Comparison of ENCODE assay signal across 18 cellular contexts in the genomic region with DNA sequence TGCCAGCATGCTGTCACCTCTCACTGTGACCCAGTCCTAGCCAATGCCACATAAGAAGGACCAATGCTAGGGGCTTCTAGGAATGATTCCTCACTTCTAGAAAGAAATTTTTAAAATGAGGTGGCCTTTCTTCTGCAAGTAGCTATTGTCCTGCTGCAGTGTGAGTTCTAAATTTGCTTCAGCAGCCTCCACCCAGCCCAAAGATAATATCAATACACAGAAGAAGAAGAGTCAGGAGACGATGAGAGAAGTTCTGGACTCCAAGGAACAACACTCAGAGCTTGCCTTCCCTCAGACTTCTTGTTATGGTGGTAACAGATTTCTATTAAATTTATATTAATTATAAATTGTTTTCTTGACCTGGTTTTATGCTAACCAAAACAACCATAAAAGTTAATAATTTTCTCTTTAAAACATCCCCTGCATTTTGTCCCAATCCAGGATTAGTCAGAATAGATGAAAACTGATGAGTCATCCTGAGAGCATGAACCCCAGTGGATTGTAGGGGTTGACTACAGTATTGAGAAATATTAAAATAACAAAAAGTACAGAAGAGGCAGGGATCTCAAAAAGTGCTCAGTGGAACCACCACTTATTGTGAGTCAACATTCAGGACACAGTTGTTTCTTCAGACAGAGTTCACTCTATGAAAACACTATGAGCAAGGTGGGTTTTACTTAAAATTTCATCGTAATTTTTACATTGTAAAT. TPM values are rescaled to one million over a fixed set of nuclear protein-coding genes. Genes with fewer than 3 reads are reported as not detected.
A peak's percentile ranks its signal among the peaks of the same experiment; 100 is the strongest.
DNase-seq lines count a peak whose midpoint lies in the region; ATAC-seq, FAIRE-seq and TF ChIP-seq lines count a peak whose summit lies in the region.
"Had no signal": no experiment of that assay in that cellular context is flagged by ENCODE, and none has a peak within 500 bp of the region (broad histone marks: within the 10 kb centered on the region; RNA-seq: fewer than 3 reads in every experiment).

No MANE protein-coding gene starts in this region.

- ATAC-seq in HG03432 (IDR thresholded peaks at IDR 0.05; ENCODE audit: unreplicated experiment) (no peak), GM18873 (IDR thresholded peaks at IDR 0.05; ENCODE audit: low FRiP score, unreplicated experiment) (no peak)
- ATAC-seq: GM12878, T-cell had no signal

- peak overlapping the region; percentile 45 for H3K27ac ChIP-seq in ACC112 (ENCODE audit: low read depth, low read length)
- H3K27ac ChIP-seq in astrocyte (ENCODE audit: low read depth, low read length), result no peak overlapping the region
- H3K27ac ChIP-seq in suprapubic skin, result no peak overlapping the region
- H3K27ac ChIP-seq: upper lobe of left lung had no signal

- H3K27me3 ChIP-seq in ACC112 (ENCODE audit: insufficient read depth, low read length), result no peaks in the 10 kb centered on the region
- H3K27me3 ChIP-seq in astrocyte (ENCODE audit: insufficient read depth, low read length), result no peaks in the 10 kb centered on the region
- no peaks in the 10 kb centered on the region for H3K27me3 ChIP-seq in suprapubic skin
- H3K27me3 ChIP-seq: upper lobe of left lung had no signal

- H3K4me1 ChIP-seq in ACC112 (ENCODE audit: control insufficient read depth, insufficient read depth, low read length, unreplicated experiment) (no peaks in the 10 kb centered on the region), astrocyte (ENCODE audit: insufficient read depth, low read length) (no peaks in the 10 kb centered on the region), suprapubic skin (no peaks in the 10 kb centered on the region)
- H3K4me1 ChIP-seq: upper lobe of left lung had no signal

- TF ChIP-seq EP300 in suprapubic skin (IDR thresholded peaks at IDR 0.05), result no peak

- H3K9ac ChIP-seq in astrocyte (ENCODE audit: low read length), result no peak overlapping the region

- H3K4me3 Mint-ChIP-seq in astrocyte (ENCODE audit: unreplicated experiment), result no peak overlapping the region
- H3K4me3 Mint-ChIP-seq: B cell, T-cell had no signal

- H3K4me2 ChIP-seq in astrocyte (ENCODE audit: low read length), result peak overlapping the region; percentile 44

- H3K36me3 ChIP-seq in ACC112 (ENCODE audit: insufficient read depth, low read length), result peaks cover 10% of the 10 kb centered on the region; the same call in 1 of the 2 replicates
- H3K36me3 ChIP-seq in astrocyte (ENCODE audit: insufficient read depth, low read length), result no peaks in the 10 kb centered on the region
- H3K36me3 ChIP-seq in suprapubic skin, result no peaks in the 10 kb centered on the region
- H3K36me3 ChIP-seq: upper lobe of left lung had no signal

- H3K79me2 ChIP-seq in ACC112 (ENCODE audit: control insufficient read depth, insufficient read depth, low read length, unreplicated experiment) (no peaks in the 10 kb centered on the region), astrocyte (ENCODE audit: insufficient read depth, low read length) (no peaks in the 10 kb centered on the region)

- DNase-seq in HFF-Myc (ENCODE audit: extremely low read depth, low read depth) (peak; percentile 22), astrocyte (ENCODE audit: low read depth) (peak; percentile 70), foreskin fibroblast (peak; percentile 54 to 76), suprapubic skin (ENCODE audit: low spot score in 2 of 2) (no peak)
- DNase-seq in stimulated activated CD4-positive, alpha-beta T cell treated with anti-CD3 and anti-CD28 coated beads, Interleukin-4, amount 100 ng/mL, for 4 hours, result no peak
- DNase-seq: cortex of kidney; DMS79 treated with DMSO at 0.1 percent for 48 hours; NCI-H345; OCI-M1; stimulated activated CD4-positive, alpha-beta T cell treated with anti-CD3 and anti-CD28 coated beads, Interleukin-1b, Interleukin-23, amount 100 ng/mL, for 48 hours; T-cell had no signal

- no peaks in the 10 kb centered on the region for H4K20me1 ChIP-seq in astrocyte (ENCODE audit: insufficient read depth, low read length)

- H3K36me3 Mint-ChIP-seq in astrocyte (ENCODE audit: low read depth, unreplicated experiment), result no peaks in the 10 kb centered on the region
- H3K36me3 Mint-ChIP-seq: T-cell had no signal

- WGBS in suprapubic skin, result 46% methylated on average over 2 of the region's 2 CpGs

- no peak overlapping the region for H3K27ac Mint-ChIP-seq in astrocyte (ENCODE audit: unreplicated experiment)
- H3K27ac Mint-ChIP-seq: B cell, T-cell had no signal

- no peak for FAIRE-seq in astrocyte (lab: Jason Lieb, UNC)
- FAIRE-seq: GM12878, keratinocyte had no signal

- H3K4me1 Mint-ChIP-seq in astrocyte (ENCODE audit: low read depth, unreplicated experiment), result peaks cover 3% of the 10 kb centered on the region
- H3K4me1 Mint-ChIP-seq: B cell, T-cell had no signal

- H3K9me3 ChIP-seq in astrocyte (ENCODE audit: insufficient read depth, low read depth, low read length), result no peaks in the 10 kb centered on the region
- peaks cover 4% of the 10 kb centered on the region for H3K9me3 ChIP-seq in suprapubic skin

- H3K9me3 Mint-ChIP-seq in astrocyte (ENCODE audit: unreplicated experiment), result peaks cover 8% of the 10 kb centered on the region

- no peak overlapping the region for H2AFZ ChIP-seq in ACC112 (ENCODE audit: low read length, unreplicated experiment)
- no peak overlapping the region for H2AFZ ChIP-seq in astrocyte (ENCODE audit: low read depth, low read length)

- TF ChIP-seq CTCF in HFF-Myc (IDR thresholded peaks at IDR 0.05; ENCODE audit: low read depth, low read length, missing control alignments) (no peak), astrocyte (IDR thresholded peaks at IDR 0.05; ENCODE audit: insufficient read depth, low read depth, low read length) (no peak), foreskin fibroblast (IDR thresholded peaks at IDR 0.05; ENCODE audit: low read depth, low read length) (no peak), suprapubic skin (IDR thresholded peaks at IDR 0.05) (no peak)

- H3K4me3 ChIP-seq in ACC112 (ENCODE audit: low read depth, low read length) (no peak overlapping the region), HFF-Myc (replicated peaks; ENCODE audit: low read depth, low read length) (no peak overlapping the region), astrocyte (ENCODE audit: insufficient read depth, low read depth, low read length) (no peak overlapping the region), foreskin fibroblast (ENCODE audit: low read depth in 1 of 2, low read length in 2 of 2) (no peak overlapping the region), suprapubic skin (no peak overlapping the region)
- H3K4me3 ChIP-seq: GM12878, upper lobe of left lung had no signal

- H3K27me3 Mint-ChIP-seq in astrocyte (ENCODE audit: low read depth, unreplicated experiment), result no peaks in the 10 kb centered on the region
- H3K27me3 Mint-ChIP-seq: B cell had no signal

- no peak for TF ChIP-seq POLR2A in suprapubic skin (IDR thresholded peaks at IDR 0.05)

RNA-seq across cellular contexts. Expression of a gene that starts 29.6 kb away (rescaled TPM):
- total RNA-seq in astrocyte (0.41 TPM in 1 of 2 replicates, not detected in the other), suprapubic skin (10 to 100 TPM in 3 of 4 donors, 1 to 10 TPM in 1; 7.2 to 29.7 (median 23.4) TPM)
- total RNA-seq: B cell had no signal

Comparison
In these comparisons a context has a peak if more than half of its experiments do, and no peak if none do; other contexts are left out.
1. DNase-seq: peak in HFF-Myc (single experiment), astrocyte (single experiment) and foreskin fibroblast (2 of 2); none in stimulated activated CD4-positive, alpha-beta T cell treated with anti-CD3 and anti-CD28 coated beads, Interleukin-4, amount 100 ng/mL, for 4 hours (0 of 2) and suprapubic skin (0 of 2).